Comparison of ENCODE assay signal across 23 cellular contexts in genomic region chr11:107139396-107139795, GRCh38.
"Had no signal": no experiment of that assay in that cellular context is flagged by ENCODE, and none has a peak within 500 bp of the region (broad histone marks: within the 10 kb centered on the region; RNA-seq: fewer than 3 reads in every experiment).

No MANE protein-coding gene starts in this region.

- DNase-seq: effector CD4-positive, alpha-beta T cell; endodermal cell; erythroblast; foreskin keratinocyte; kidney; left cardiac atrium; left ventricle myocardium inferior; lower lobe of right lung; occipital lobe; pancreas; psoas muscle; spleen; stimulated activated CD4-positive, alpha-beta T cell treated with anti-CD3 and anti-CD28 coated beads, Interleukin-15, amount 100 ng/mL, for 24 hours; stimulated activated CD4-positive, alpha-beta T cell treated with anti-CD3 and anti-CD28 coated beads, Interleukin-1b, Interleukin-23, amount 100 ng/mL, for 48 hours; stimulated activated CD4-positive, alpha-beta T cell treated with anti-CD3 and anti-CD28 coated beads, Interleukin-4, amount 100 ng/mL, for 24 hours; stimulated activated naive CD8-positive, alpha-beta T cell treated with anti-CD3 and anti-CD28 coated beads, Interleukin-15, amount 100 ng/mL, for 72 hours; transverse colon had no signal

- ATAC-seq: foreskin keratinocyte; left cardiac atrium; lower lobe of right lung; natural killer cell treated with Interleukin-12 subunit alpha and Interleukin-12 subunit beta and Interleukin-15 and Interleukin-18, amount 100 ng/mL, for 72 hours; pancreas; psoas muscle; sciatic nerve; stimulated activated memory B cell treated with anti-CD40 and anti-IgM and Interleukin-4, amounts not matched to agents 10 μg/mL and 1 μg/mL and 100 μg/mL, for 72 hours; stimulated activated naive CD8-positive, alpha-beta T cell treated with anti-CD3 and anti-CD28 coated beads, Interleukin-15, amount 100 ng/mL, for 72 hours had no signal

- H3K4me1 Mint-ChIP-seq: endodermal cell; memory B cell; stimulated activated memory B cell treated with anti-CD40 and anti-IgM and Interleukin-4, amounts not matched to agents 10 μg/mL and 1 μg/mL and 100 μg/mL, for 72 hours; stimulated activated naive CD8-positive, alpha-beta T cell treated with anti-CD3 and anti-CD28 coated beads, Interleukin-15, amount 100 ng/mL, for 72 hours had no signal

- H3K4me3 Mint-ChIP-seq: endodermal cell; memory B cell; mesothelial cell of epicardium; natural killer cell treated with Interleukin-12 subunit alpha and Interleukin-12 subunit beta and Interleukin-15 and Interleukin-18, amount 100 ng/mL, for 72 hours; stimulated activated memory B cell treated with anti-CD40 and anti-IgM and Interleukin-4, amounts not matched to agents 10 μg/mL and 1 μg/mL and 100 μg/mL, for 72 hours; stimulated activated naive CD8-positive, alpha-beta T cell treated with anti-CD3 and anti-CD28 coated beads, Interleukin-15, amount 100 ng/mL, for 72 hours had no signal

- H3K27ac Mint-ChIP-seq: endodermal cell; memory B cell; mesothelial cell of epicardium; natural killer cell treated with Interleukin-12 subunit alpha and Interleukin-12 subunit beta and Interleukin-15 and Interleukin-18, amount 100 ng/mL, for 72 hours; stimulated activated memory B cell treated with anti-CD40 and anti-IgM and Interleukin-4, amounts not matched to agents 10 μg/mL and 1 μg/mL and 100 μg/mL, for 72 hours; stimulated activated naive CD8-positive, alpha-beta T cell treated with anti-CD3 and anti-CD28 coated beads, Interleukin-15, amount 100 ng/mL, for 72 hours had no signal

- FAIRE-seq: endothelial cell of umbilical vein, kidney, pancreas had no signal

- H3K36me3 Mint-ChIP-seq: memory B cell; mesothelial cell of epicardium; stimulated activated memory B cell treated with anti-CD40 and anti-IgM and Interleukin-4, amounts not matched to agents 10 μg/mL and 1 μg/mL and 100 μg/mL, for 72 hours had no signal

- H3K27me3 Mint-ChIP-seq: memory B cell; natural killer cell treated with Interleukin-12 subunit alpha and Interleukin-12 subunit beta and Interleukin-15 and Interleukin-18, amount 100 ng/mL, for 72 hours; stimulated activated memory B cell treated with anti-CD40 and anti-IgM and Interleukin-4, amounts not matched to agents 10 μg/mL and 1 μg/mL and 100 μg/mL, for 72 hours; stimulated activated naive CD8-positive, alpha-beta T cell treated with anti-CD3 and anti-CD28 coated beads, Interleukin-15, amount 100 ng/mL, for 72 hours had no signal
